ENCODE assay signal across 15 cellular contexts in genomic region chr5:101473483-101473882, GRCh38.
DNase-seq lines count a peak whose midpoint lies in the region; ATAC-seq and TF ChIP-seq lines count a peak whose summit lies in the region.
"Had no signal": no experiment of that assay in that cellular context is flagged by ENCODE, and none has a peak within 500 bp of the region (broad histone marks: within the 10 kb centered on the region; RNA-seq: fewer than 3 reads in every experiment).

No MANE protein-coding gene starts in this region.

- H3K4me3 ChIP-seq in mammary epithelial cell (replicated peaks in 1 of 3; ENCODE audit: insufficient read depth in 1 of 3, low read depth in 2 of 3, low read length in 3 of 3) = no peak overlapping the region
- no peak overlapping the region for H3K4me3 ChIP-seq in skeletal muscle cell (ENCODE audit: low read depth, low read length)
- no peak overlapping the region for H3K4me3 ChIP-seq in uterus
- H3K4me3 ChIP-seq: K562, Peyer's patch had no signal

- no peaks in the 10 kb centered on the region for H3K9me3 ChIP-seq in mammary epithelial cell (replicated peaks; ENCODE audit: insufficient read depth, low read length)
- no peaks in the 10 kb centered on the region for H3K9me3 ChIP-seq in uterus
- H3K9me3 ChIP-seq: neutrophil, Peyer's patch had no signal

- no peak overlapping the region for H3K9ac ChIP-seq in mammary epithelial cell (ENCODE audit: insufficient read depth, low read length)

- TF ChIP-seq POLR2A in uterus (IDR thresholded peaks at IDR 0.05) = no peak

- WGBS in mammary epithelial cell (ENCODE audit: low coverage, missing lambda C conversion rate) = 0% methylated on average over 1 of the region's 1 CpG

- H3K27ac ChIP-seq in mammary epithelial cell (ENCODE audit: insufficient read depth, low read depth, low read length) (no peak overlapping the region), uterus (no peak overlapping the region)
- H3K27ac ChIP-seq: neutrophil, Peyer's patch had no signal

- no peak overlapping the region for H2AFZ ChIP-seq in mammary epithelial cell (ENCODE audit: low read depth, low read length)

- no peaks in the 10 kb centered on the region for H4K20me1 ChIP-seq in mammary epithelial cell (ENCODE audit: insufficient read depth, low read length)

- in situ Hi-C loops in mammary epithelial cell (cut with MboI; ENCODE audit: low sequenced_read_pairs in 2 of 2) = no loop called here

- H3K36me3 ChIP-seq in mammary epithelial cell (ENCODE audit: insufficient read depth, low read length) = no peaks in the 10 kb centered on the region
- no peaks in the 10 kb centered on the region for H3K36me3 ChIP-seq in uterus
- H3K36me3 ChIP-seq: neutrophil, Peyer's patch had no signal

- intact Hi-C loops in mammary epithelial cell (cut with micrococcal nuclease) = no loop called here
- intact Hi-C loops in uterus (cut with DNase I; ENCODE audit: low total_unique reads) = no loop called here

- H3K4me1 ChIP-seq in mammary epithelial cell (ENCODE audit: insufficient read depth, low read length) (peaks cover 6% of the 10 kb centered on the region), uterus (no peaks in the 10 kb centered on the region)
- H3K4me1 ChIP-seq: Peyer's patch had no signal

- no TSS peak for BruUV-seq in mammary epithelial cell (replicated peaks; lab: Mats Ljungman, UMichigan)

- CTCF ChIA-PET in mammary epithelial cell (lab: Charles Lee; ENCODE audit: low non-redundant PET) = no interaction called here

- H3K27me3 ChIP-seq in mammary epithelial cell (ENCODE audit: insufficient read depth, low read length) (no peaks in the 10 kb centered on the region), uterus (no peaks in the 10 kb centered on the region)
- H3K27me3 ChIP-seq: neutrophil, Peyer's patch had no signal

- DNase-seq in Kasumi-1 (lab: John Stamatoyannopoulos, UW) (peak; percentile 4 to 30), mammary epithelial cell (peak; percentile 18), skeletal muscle cell (ENCODE audit: low read depth) (peak; percentile 23), uterus (no peak)
- DNase-seq: activated CD4-positive, alpha-beta T cell treated with anti-CD3 and anti-CD28 coated beads, Interleukin-2, amount 10 ng/mL, durations not matched to agents 24 days and 14 days; activated T-cell treated with anti-CD3 and anti-CD28 coated beads, Interleukin-2, amount 50 U/mL, for 1 hour; CD8-positive, alpha-beta T cell; NCI-H2029; NCI-H524 treated with DMSO at 0.1 percent for 48 hours; Peyer's patch had no signal

- H3K79me2 ChIP-seq in mammary epithelial cell (ENCODE audit: insufficient read depth, low read length) = no peaks in the 10 kb centered on the region

- ATAC-seq in GM21717 (IDR thresholded peaks at IDR 0.05; ENCODE audit: unreplicated experiment) = peak; percentile 52
- ATAC-seq in GM18511 (IDR thresholded peaks at IDR 0.05; ENCODE audit: unreplicated experiment) = no peak
- ATAC-seq in HG03097 (IDR thresholded peaks at IDR 0.05; ENCODE audit: low FRiP score, unreplicated experiment) = no peak
- ATAC-seq: CD8-positive, alpha-beta T cell; K562 had no signal

- H3K4me2 ChIP-seq in mammary epithelial cell (ENCODE audit: insufficient read depth, low read depth, low read length) = no peak overlapping the region

- TF ChIP-seq CTCF in mammary epithelial cell (conservative IDR thresholded peaks at IDR 0.05 in 1 of 2, IDR thresholded peaks at IDR 0.05 in 1 of 2; ENCODE audit: extremely low read depth in 1 of 2, insufficient read depth in 1 of 2, low read depth in 1 of 2, low read length in 2 of 2) (no peak), uterus (IDR thresholded peaks at IDR 0.05) (no peak)

- dilution Hi-C loops in mammary epithelial cell (cut with HindIII; ENCODE audit: low sequenced_read_pairs) = no loop called here

Comparison
In these comparisons a context has a peak if more than half of its experiments do, and no peak if none do; other contexts are left out.
1. DNase-seq: peak in Kasumi-1 (2 of 2), mammary epithelial cell (single experiment) and skeletal muscle cell (single experiment); none in uterus (0 of 2).